15 cellular contexts compared by ENCODE assay signal in the genomic region with DNA sequence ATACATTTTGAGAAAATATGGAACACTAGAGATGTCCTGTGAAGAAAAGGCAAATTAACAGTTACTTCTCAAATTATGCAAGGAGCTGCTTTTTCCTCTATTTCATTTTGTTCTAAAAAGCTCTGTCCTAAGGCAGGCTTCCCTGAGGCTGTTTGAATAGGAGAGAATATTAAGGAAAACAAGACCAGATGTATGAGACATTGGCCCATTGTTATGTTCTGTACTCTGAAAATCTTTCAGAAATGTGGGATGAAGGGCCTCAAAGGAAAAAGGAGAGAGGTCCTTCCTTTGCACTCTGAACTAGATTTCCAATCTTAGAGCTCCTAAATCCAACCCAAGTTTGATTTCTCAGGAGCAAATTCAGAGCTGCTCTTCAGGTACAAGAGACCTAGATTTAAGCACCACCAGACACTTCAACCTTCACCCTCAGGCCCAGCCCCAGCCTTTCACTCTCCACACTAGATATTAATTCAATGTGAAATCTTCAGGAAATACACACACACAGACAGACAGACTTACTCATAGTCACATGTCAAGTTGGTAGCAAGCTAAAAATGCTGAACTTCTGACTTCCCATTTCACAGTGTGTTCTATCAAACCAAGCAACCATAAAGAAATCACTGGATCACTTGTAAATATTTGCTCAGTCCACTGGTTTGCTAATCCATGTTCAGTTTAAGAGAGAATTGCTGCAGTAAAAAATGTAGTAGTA. TPM values are rescaled to one million over a fixed set of nuclear protein-coding genes. Genes with fewer than 3 reads are reported as not detected.
A peak's percentile ranks its signal among the peaks of the same experiment; 100 is the strongest.
DNase-seq lines count a peak whose midpoint lies in the region; TF ChIP-seq lines count a peak whose summit lies in the region.
"Had no signal": no experiment of that assay in that cellular context is flagged by ENCODE, and none has a peak within 500 bp of the region (broad histone marks: within the 10 kb centered on the region; RNA-seq: fewer than 3 reads in every experiment).

No MANE protein-coding gene starts in this region.

- no peak for TF ChIP-seq CTCF in fibroblast of pulmonary artery (IDR thresholded peaks at IDR 0.05; ENCODE audit: low read length, missing control alignments)
- TF ChIP-seq CTCF in osteoblast (IDR thresholded peaks at IDR 0.05; ENCODE audit: extremely low read depth, low read depth, low read length) = no peak

- no peak overlapping the region for H3K4me3 ChIP-seq in fibroblast of pulmonary artery (replicated peaks; ENCODE audit: low read depth, low read length)
- H3K4me3 ChIP-seq in osteoblast (ENCODE audit: insufficient read depth, low read length) = no peak overlapping the region
- H3K4me3 ChIP-seq: breast epithelium had no signal

- H4K20me1 ChIP-seq in osteoblast (ENCODE audit: insufficient read depth, low read length) = no peaks in the 10 kb centered on the region

- H3K79me2 ChIP-seq in osteoblast (ENCODE audit: insufficient read depth, low read length) = no peaks in the 10 kb centered on the region

- H3K36me3 ChIP-seq in osteoblast (ENCODE audit: insufficient read depth, low read length) = no peaks in the 10 kb centered on the region
- H3K36me3 ChIP-seq: breast epithelium had no signal

- H3K9me3 ChIP-seq in osteoblast (ENCODE audit: low read depth, low read length) = no peaks in the 10 kb centered on the region
- H3K9me3 ChIP-seq: breast epithelium had no signal

- DNase-seq in GM03348 (ENCODE audit: low spot score) (peak; percentile 3), SIG-M5 (lab: John Stamatoyannopoulos, UW) (peak; percentile 12), fibroblast of pulmonary artery (ENCODE audit: low read depth) (peak; percentile 59), osteoblast (ENCODE audit: insufficient read length, low spot score, missing footprints) (no peak), NCI-H2196 treated with DMSO at 0.1 percent for 48 hours (lab: John Stamatoyannopoulos, UW; ENCODE audit: unreplicated experiment) (no peak), NCI-H187 treated with DMSO at 0.1 percent for 48 hours (lab: John Stamatoyannopoulos, UW) (no peak), iPS-NIHi7 (ENCODE audit: extremely low spot score) (no peak), NCI-H345 (lab: John Stamatoyannopoulos, UW) (no peak)
- DNase-seq: activated T-cell treated with anti-CD3 and anti-CD28 coated beads, Interleukin-2, amount 50 U/mL, for 24 hours; hypothalamus; naive B cell; NCI-H2107; stimulated activated CD4-positive, alpha-beta T cell treated with anti-CD3 and anti-CD28 coated beads, Interleukin-2, amount 100 ng/mL, for 48 hours had no signal

- no peak overlapping the region for H3K4me2 ChIP-seq in osteoblast (ENCODE audit: insufficient read depth, low read length)

- H3K4me1 ChIP-seq in osteoblast (ENCODE audit: insufficient read depth, low read length) = no peaks in the 10 kb centered on the region
- H3K4me1 ChIP-seq: breast epithelium had no signal

- H3K27me3 ChIP-seq in osteoblast (ENCODE audit: insufficient read depth, low read length) = no peaks in the 10 kb centered on the region
- H3K27me3 ChIP-seq: breast epithelium had no signal

- H3K27ac ChIP-seq in osteoblast (ENCODE audit: low read depth, low read length) = no peak overlapping the region
- H3K27ac ChIP-seq: breast epithelium, RWPE1 had no signal

- H2AFZ ChIP-seq in osteoblast (ENCODE audit: low read length) = peak overlapping the region; percentile 41

RNA-seq across cellular contexts. Expression of gene TFEC, which starts 5.3 kb away (rescaled TPM):
- total RNA-seq in osteoblast = under 0.01 and 0.36 TPM in 2 replicates

Comparison
In these comparisons a context has a peak if more than half of its experiments do, and no peak if none do; other contexts are left out.
1. DNase-seq: peak in GM03348 (single experiment), SIG-M5 (single experiment) and fibroblast of pulmonary artery (single experiment); none in osteoblast (single experiment), NCI-H2196 treated with DMSO at 0.1 percent for 48 hours (single experiment), NCI-H187 treated with DMSO at 0.1 percent for 48 hours (single experiment), iPS-NIHi7 (single experiment) and NCI-H345 (single experiment).